In genomic region chr17:21747195-21747915, GRCh38 we compare ENCODE assay signal across 2 cellular contexts.
DNase-seq lines count a peak whose midpoint lies in the region.
"Not testable (repeated sequence)": the region's sequence is repeated elsewhere in the genome, so short reads cannot be mapped to it uniquely, and the experiment has no call there.

No MANE protein-coding gene starts in this region.

- H3K4me2 ChIP-seq in BLaER1 = peak overlapping the region; percentile 58; the same call in 1 of the 2 replicates

- not testable (repeated sequence) for H3K36me3 ChIP-seq in BLaER1

- H3K4me3 ChIP-seq in BLaER1 = not testable (repeated sequence)

- H3K9ac ChIP-seq in BLaER1 = not testable (repeated sequence)

- not testable (repeated sequence) for H4K20me1 ChIP-seq in BLaER1

- peak overlapping the region; percentile 71 for H3K27ac ChIP-seq in BLaER1

- DNase-seq in ecto neural progenitor cell (ENCODE audit: low spot score) = peak; percentile 16

- H3K9me3 ChIP-seq in BLaER1 = not testable (repeated sequence)

- H3K27me3 ChIP-seq in BLaER1 = not testable (repeated sequence)

- peaks cover 72% of the 10 kb centered on the region for H3K4me1 ChIP-seq in BLaER1
